Comparison of ENCODE assay signal across 24 cellular contexts in genomic region chr5:67347821-67348220, GRCh38.
A peak's percentile ranks its signal among the peaks of the same experiment; 100 is the strongest.
DNase-seq lines count a peak whose midpoint lies in the region; ATAC-seq, FAIRE-seq and TF ChIP-seq lines count a peak whose summit lies in the region.
"Had no signal": no experiment of that assay in that cellular context is flagged by ENCODE, and none has a peak within 500 bp of the region (broad histone marks: within the 10 kb centered on the region; RNA-seq: fewer than 3 reads in every experiment).

No MANE protein-coding gene starts in this region.

- H2AFZ ChIP-seq in GM23338: no peak overlapping the region
- H2AFZ ChIP-seq in MM.1S (ENCODE audit: low read length): no peak overlapping the region

- no peak for FAIRE-seq in pancreas (lab: Jason Lieb, UNC)
- FAIRE-seq: A549, D721Med, G401.6, GM12891, GM19239 had no signal

- H3K4me1 ChIP-seq in GM23338 (ENCODE audit: insufficient read depth) (peaks cover 27% of the 10 kb centered on the region), HAP-1 (peaks cover 20% of the 10 kb centered on the region), pancreas (no peaks in the 10 kb centered on the region), MM.1S (ENCODE audit: low read length) (no peaks in the 10 kb centered on the region)
- H3K4me1 ChIP-seq: A549, Caco-2 had no signal

- H3K4me3 Mint-ChIP-seq in GM23338: no peak overlapping the region
- H3K4me3 Mint-ChIP-seq in brain: peak overlapping the region in 1 of 5 experiments; percentile 10
- H3K4me3 Mint-ChIP-seq: B cell; CD4-positive, alpha-beta T cell; CD8-positive, alpha-beta T cell had no signal

- H3K27me3 Mint-ChIP-seq in GM23338 (ENCODE audit: insufficient read depth, low read depth, poor library complexity) (peaks cover 1% of the 10 kb centered on the region), brain (peaks cover 12% of the 10 kb centered on the region)
- H3K27me3 Mint-ChIP-seq: CD4-positive, alpha-beta T cell had no signal

- no peak for TF ChIP-seq CTCF in GM23338 (conservative IDR thresholded peaks at IDR 0.05; ENCODE audit: low read depth in 2 of 2)
- no peak for TF ChIP-seq CTCF in brain (conservative IDR thresholded peaks at IDR 0.05)
- TF ChIP-seq CTCF in pancreas (IDR thresholded peaks at IDR 0.05): no peak
- TF ChIP-seq CTCF in MM.1S (IDR thresholded peaks at IDR 0.05; ENCODE audit: low read length): no peak

- DNase-seq in GM23338 (ENCODE audit: low spot score) (no peak), HAP-1 (ENCODE audit: low spot score in 2 of 2) (peak; percentile 59 to 96), NCI-H69 (lab: John Stamatoyannopoulos, UW) (peak; percentile 47), pancreas (no peak), MM.1S (no peak), ureter (ENCODE audit: low spot score) (no peak), NCI-H2227 treated with DMSO at 0.1 percent for 48 hours (lab: John Stamatoyannopoulos, UW) (no peak)
- DNase-seq: AML-193; Caco-2; Calu3; CD4-positive, alpha-beta T cell; CD8-positive, alpha-beta T cell; DMS79 treated with DMSO at 0.1 percent for 48 hours; GF-D8 had no signal

- intact Hi-C loops in pancreas (cut with DNase I): no loop called here

- H3K36me3 Mint-ChIP-seq in GM23338 (ENCODE audit: low read depth) (peaks cover 13% of the 10 kb centered on the region; the same call in 2 of the 3 replicates), brain (no peaks in the 10 kb centered on the region)

- no peak overlapping the region for H3K27ac ChIP-seq in GM23338 (ENCODE audit: low read depth)
- H3K27ac ChIP-seq in pancreas: no peak overlapping the region
- H3K27ac ChIP-seq in MM.1S (ENCODE audit: low read length): no peak overlapping the region
- H3K27ac ChIP-seq: 22Rv1; A549; BLaER1 treated with 17β-estradiol and CSF1 and Interleukin-3, amounts not matched to agents 10 nM and 100 nM; C4-2B had no signal

- H3K4me2 ChIP-seq in GM23338 (peak overlapping the region; percentile 60), MM.1S (ENCODE audit: low read depth, low read length) (no peak overlapping the region)
- H3K4me2 ChIP-seq: A549; BLaER1 treated with 17β-estradiol and CSF1 and Interleukin-3, amounts not matched to agents 10 nM and 100 nM had no signal

- in situ Hi-C loops in HAP-1 (cut with MboI; ENCODE audit: low sequenced_read_pairs): no loop called here

- ATAC-seq in GM23338: no peak
- no peak for ATAC-seq in pancreas
- ATAC-seq: A549; CD8-positive, alpha-beta T cell had no signal

- H3F3A ChIP-seq in GM23338 (replicated peaks; ENCODE audit: low read depth) (no peaks in the 10 kb centered on the region), MM.1S (ENCODE audit: insufficient read depth, low read length) (no peaks in the 10 kb centered on the region)

- H3K9me3 ChIP-seq in HAP-1 (0 out of 2 replicates have a peak, but pooled peaks cover 4% of the 10 kb centered on the region), pancreas (no peaks in the 10 kb centered on the region), MM.1S (replicated peaks; ENCODE audit: insufficient read depth, low read length) (no peaks in the 10 kb centered on the region)
- H3K9me3 ChIP-seq: Caco-2 had no signal

- H3K27me3 ChIP-seq in GM23338 (ENCODE audit: insufficient read depth) (no peaks in the 10 kb centered on the region), HAP-1 (ENCODE audit: low read depth) (no peaks in the 10 kb centered on the region), pancreas (no peaks in the 10 kb centered on the region), MM.1S (replicated peaks; ENCODE audit: insufficient read depth, low read length) (no peaks in the 10 kb centered on the region)
- H3K27me3 ChIP-seq: BLaER1 treated with 17β-estradiol and CSF1 and Interleukin-3, amounts not matched to agents 10 nM and 100 nM had no signal

- H3K4me1 Mint-ChIP-seq in GM23338 (peaks cover 14% of the 10 kb centered on the region; the same call in 2 of the 3 replicates), brain (peaks cover 38% of the 10 kb centered on the region)

- peaks cover 4% of the 10 kb centered on the region; the same call in 1 of the 2 replicates for H3K9me2 ChIP-seq in GM23338 (ENCODE audit: insufficient read depth)
- no peaks in the 10 kb centered on the region for H3K9me2 ChIP-seq in MM.1S (replicated peaks; ENCODE audit: insufficient read depth, low read length)

- peaks cover 24% of the 10 kb centered on the region for H3K9me3 Mint-ChIP-seq in GM23338
- H3K9me3 Mint-ChIP-seq in brain: peaks cover 17 to 26% (median 21%) of the 10 kb centered on the region in 5 experiments

- H4K20me1 ChIP-seq in GM23338 (replicated peaks; ENCODE audit: insufficient read depth): no peaks in the 10 kb centered on the region
- no peaks in the 10 kb centered on the region for H4K20me1 ChIP-seq in MM.1S (ENCODE audit: insufficient read depth, low read length)
- H4K20me1 ChIP-seq: BLaER1 treated with 17β-estradiol and CSF1 and Interleukin-3, amounts not matched to agents 10 nM and 100 nM had no signal

- H3K36me3 ChIP-seq in GM23338 (ENCODE audit: insufficient read depth) (no peaks in the 10 kb centered on the region; the same call in none of the 2 replicates), HAP-1 (replicated peaks) (no peaks in the 10 kb centered on the region), pancreas (no peaks in the 10 kb centered on the region), MM.1S (replicated peaks; ENCODE audit: insufficient read depth, low read length) (no peaks in the 10 kb centered on the region)
- H3K36me3 ChIP-seq: BLaER1 treated with 17β-estradiol and CSF1 and Interleukin-3, amounts not matched to agents 10 nM and 100 nM had no signal

- peak overlapping the region; percentile 50; the same call in 1 of the 2 replicates for H3K27ac Mint-ChIP-seq in GM23338
- peak overlapping the region in 3 of 5 experiments; percentile 35 to 62 (median 51) for H3K27ac Mint-ChIP-seq in brain
- H3K27ac Mint-ChIP-seq: B cell; CD4-positive, alpha-beta T cell; CD8-positive, alpha-beta T cell had no signal

- H3K9ac ChIP-seq in MM.1S (ENCODE audit: low read length): no peak overlapping the region
- H3K9ac ChIP-seq: BLaER1 treated with 17β-estradiol and CSF1 and Interleukin-3, amounts not matched to agents 10 nM and 100 nM had no signal

- H3K79me2 ChIP-seq in GM23338 (replicated peaks; ENCODE audit: insufficient read depth): no peaks in the 10 kb centered on the region
- no peaks in the 10 kb centered on the region for H3K79me2 ChIP-seq in MM.1S (ENCODE audit: low read length)

- H3K4me3 ChIP-seq in GM23338: peak overlapping the region; percentile 12; the same call in 1 of the 2 replicates
- no peak overlapping the region for H3K4me3 ChIP-seq in HAP-1
- H3K4me3 ChIP-seq in pancreas: no peak overlapping the region
- no peak overlapping the region for H3K4me3 ChIP-seq in MM.1S (ENCODE audit: low read length)
- H3K4me3 ChIP-seq: A549; BLaER1 treated with 17β-estradiol and CSF1 and Interleukin-3, amounts not matched to agents 10 nM and 100 nM had no signal

TF ChIP-seq in GM23338, 12 proteins besides CTCF, POLR2A, EP300 and RAD21:
- TF ChIP-seq ETS1 (IDR thresholded peaks at IDR 0.05): no peak
- peak; percentile 53; the same call in 1 of the 2 replicates for TF ChIP-seq NANOG (IDR thresholded peaks at IDR 0.05; ENCODE audit: borderline replicate concordance)

Comparison
In these comparisons a context has a peak if more than half of its experiments do, and no peak if none do; other contexts are left out.
1. DNase-seq: peak in HAP-1 (2 of 2) and NCI-H69 (single experiment); none in GM23338 (single experiment), pancreas (0 of 6), MM.1S (single experiment), ureter (single experiment) and NCI-H2227 treated with DMSO at 0.1 percent for 48 hours (single experiment).